In the genomic region with DNA sequence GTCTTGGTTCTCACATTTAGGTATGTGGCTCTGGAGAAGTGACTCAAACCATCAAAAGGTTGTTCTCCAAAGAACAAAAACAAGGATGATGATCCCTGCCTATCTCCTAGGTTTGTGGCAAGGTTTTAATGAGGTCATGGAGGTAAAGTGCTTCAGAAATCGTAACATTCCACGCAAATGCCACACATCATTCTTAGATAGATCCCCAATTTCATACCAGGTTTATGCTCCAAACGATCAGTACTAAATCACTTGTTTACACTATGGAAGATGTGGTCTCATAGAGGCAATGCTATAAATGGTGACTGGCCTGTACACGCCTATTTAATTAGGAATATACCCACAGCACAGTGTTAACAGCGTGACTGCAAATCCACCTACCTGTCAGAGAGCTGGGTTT, we compare ENCODE assay signal across 31 cellular contexts.
"Had no signal": no experiment of that assay in that cellular context is flagged by ENCODE, and none has a peak within 500 bp of the region (broad histone marks: within the 10 kb centered on the region; RNA-seq: fewer than 3 reads in every experiment).

No MANE protein-coding gene starts in this region.

- ATAC-seq: activated T-cell treated with anti-CD3 and anti-CD28 coated beads, Interleukin-2, amount 50 U/mL, for 72 hours; body of pancreas; left lung; sciatic nerve had no signal

- H3K27ac Mint-ChIP-seq: activated naive CD8-positive, alpha-beta T cell; activated T-cell treated with anti-CD3 and anti-CD28 coated beads, Interleukin-2, amount 50 U/mL, for 72 hours; naive B cell; progenitor cell of endocrine pancreas; T-helper 1 cell treated with Interleukin-12 subunit alpha and Interleukin-12 subunit beta and Interleukin-4 antibody, amounts not matched to agents 30 μg/mL and 1 μg/mL, for 36 hours had no signal

- DNase-seq: activated CD4-positive, alpha-beta T cell treated with anti-CD3 and anti-CD28 coated beads for 4 hours; activated CD4-positive, alpha-beta T cell treated with anti-CD3 and anti-CD28 coated beads, Interleukin-2, amount 50 U/mL, for 4 hours; activated naive CD4-positive, alpha-beta T cell; activated T-cell treated with anti-CD3 and anti-CD28 coated beads for 4 hours; activated T-cell treated with anti-CD3 and anti-CD28 coated beads, Interleukin-2, amount 50 U/mL, for 72 hours; anterior cingulate cortex; body of pancreas; dermis blood vessel endothelial cell; effector CD4-positive, alpha-beta T cell; esophagus squamous epithelium; foreskin melanocyte; left lung; naive B cell; ovary; retina; stimulated activated CD4-positive, alpha-beta T cell treated with anti-CD3 and anti-CD28 coated beads, Interleukin-1b, Interleukin-23, amount 100 ng/mL, for 48 hours; stimulated activated CD4-positive, alpha-beta T cell treated with anti-CD3 and anti-CD28 coated beads, Interleukin-4, amount 100 ng/mL, for 4 hours; stimulated activated naive CD4-positive, alpha-beta T cell; T-helper 9 cell had no signal

- FAIRE-seq: colon, islet of Langerhans, TTC549 had no signal

- H3K4me2 ChIP-seq: smooth muscle cell had no signal

- H3K4me3 ChIP-seq: body of pancreas, esophagus squamous epithelium, left lung, lung, ovary, smooth muscle cell, suprapubic skin, tibial nerve had no signal

- H3K27me3 ChIP-seq: body of pancreas, esophagus squamous epithelium, left lung, ovary, suprapubic skin, tibial nerve had no signal

- H3K4me3 Mint-ChIP-seq: activated naive CD8-positive, alpha-beta T cell; activated T-cell treated with anti-CD3 and anti-CD28 coated beads, Interleukin-2, amount 50 U/mL, for 72 hours; naive B cell; T-helper 1 cell treated with Interleukin-12 subunit alpha and Interleukin-12 subunit beta and Interleukin-4 antibody, amounts not matched to agents 30 μg/mL and 1 μg/mL, for 36 hours had no signal

- H3K4me1 ChIP-seq: body of pancreas had no signal

- H3K9me3 ChIP-seq: body of pancreas, esophagus squamous epithelium, left lung, ovary, suprapubic skin, tibial nerve had no signal

- H3K27ac ChIP-seq: body of pancreas, esophagus squamous epithelium, left lung, ovary, suprapubic skin, tibial nerve, VCaP had no signal

- H3K9me3 Mint-ChIP-seq: activated T-cell treated with anti-CD3 and anti-CD28 coated beads, Interleukin-2, amount 50 U/mL, for 72 hours; naive B cell; T-helper 1 cell treated with Interleukin-12 subunit alpha and Interleukin-12 subunit beta and Interleukin-4 antibody, amounts not matched to agents 30 μg/mL and 1 μg/mL, for 36 hours had no signal

- H3K36me3 ChIP-seq: ovary had no signal
